8 cellular contexts compared by ENCODE assay signal in the genomic region with DNA sequence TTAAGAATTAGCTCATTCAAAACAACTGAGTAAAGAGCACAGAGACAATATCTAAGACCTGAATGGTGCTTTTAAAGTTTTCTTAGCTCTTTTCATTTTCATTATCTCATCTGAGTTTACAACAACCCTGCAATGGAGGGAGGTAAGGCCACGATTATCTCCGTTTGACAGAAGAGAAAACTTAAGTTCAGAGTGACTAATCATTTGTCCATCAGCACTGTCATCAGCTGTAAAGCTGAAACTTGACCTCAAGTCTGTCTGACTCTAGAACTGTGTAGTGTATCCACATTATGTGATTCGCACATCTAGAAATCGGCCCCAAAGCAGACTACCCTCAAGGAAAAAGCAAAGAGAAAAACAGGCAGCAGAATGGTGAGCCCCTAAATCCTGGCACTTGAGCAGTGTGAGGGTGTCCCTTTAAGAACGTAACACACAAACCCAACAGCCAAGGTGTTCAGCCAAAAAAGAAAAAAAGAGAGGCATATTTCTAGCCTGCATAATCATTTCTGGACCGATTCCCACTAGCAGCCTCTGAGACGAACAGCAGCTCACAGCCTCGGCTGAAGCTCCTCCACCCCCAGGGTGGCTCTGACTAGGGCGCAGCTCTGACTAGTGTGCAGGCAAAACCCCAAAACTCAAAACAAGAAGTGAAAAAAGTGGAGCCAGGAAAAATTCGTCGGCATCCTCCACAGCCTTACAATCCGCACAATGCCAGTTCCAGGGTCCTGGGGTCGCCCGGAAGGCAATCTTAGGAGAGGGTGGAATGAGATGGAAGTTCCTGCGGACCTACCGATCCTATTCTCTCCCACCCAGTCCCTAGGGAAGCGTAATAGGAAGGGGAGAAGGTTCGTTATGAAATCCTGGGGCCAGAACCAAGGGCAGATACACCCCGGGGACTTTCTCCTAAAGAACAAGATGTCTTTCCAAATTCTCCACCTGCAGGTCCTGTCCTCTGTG. TPM values are rescaled to one million over a fixed set of nuclear protein-coding genes. Genes with fewer than 3 reads are reported as not detected.
DNase-seq lines count a peak whose midpoint lies in the region; ATAC-seq lines count a peak whose summit lies in the region.

No MANE protein-coding gene starts in this region.

- peaks cover 0 to 2% of the 10 kb centered on the region in 2 donors for H3K27me3 ChIP-seq in duodenal mucosa (ENCODE audit: control insufficient read depth in 1 of 2, insufficient read depth in 2 of 2, low read length in 2 of 2)

- no peaks in the 10 kb centered on the region for H3K9me3 ChIP-seq in duodenal mucosa (ENCODE audit: control insufficient read depth in 1 of 2, low read length in 2 of 2)

- peak overlapping the region; percentile 62 to 67 for H3K9ac ChIP-seq in duodenal mucosa (ENCODE audit: low read depth in 1 of 2, low read length in 2 of 2)

- peaks cover 2% of the 10 kb centered on the region for H3K4me1 Mint-ChIP-seq in activated CD4-positive, alpha-beta T cell treated with anti-CD3 and anti-CD28 coated beads, Interleukin-2, amount 10 ng/mL, durations not matched to agents 24 days and 14 days

- intact Hi-C loops in activated CD4-positive, alpha-beta T cell treated with anti-CD3 and anti-CD28 coated beads, Interleukin-2, amount 10 ng/mL, durations not matched to agents 24 days and 14 days (cut with micrococcal nuclease): no loop called here

- ATAC-seq in GM18868 (IDR thresholded peaks at IDR 0.05; ENCODE audit: unreplicated experiment): no peak

- no peaks in the 10 kb centered on the region for H3K9me3 Mint-ChIP-seq in activated CD4-positive, alpha-beta T cell treated with anti-CD3 and anti-CD28 coated beads, Interleukin-2, amount 10 ng/mL, durations not matched to agents 24 days and 14 days

- H3K36me3 ChIP-seq in duodenal mucosa (ENCODE audit: control insufficient read depth in 1 of 2, insufficient read depth in 2 of 2, low read length in 2 of 2): no peaks in the 10 kb centered on the region

- no peak overlapping the region for H3K4me3 Mint-ChIP-seq in activated CD4-positive, alpha-beta T cell treated with anti-CD3 and anti-CD28 coated beads, Interleukin-2, amount 10 ng/mL, durations not matched to agents 24 days and 14 days

- DNase-seq in M059J (ENCODE audit: low read depth): peak; percentile 24
- DNase-seq in medulla oblongata (ENCODE audit: extremely low spot score): peak; percentile 65
- DNase-seq in substantia nigra (lab: John Stamatoyannopoulos, UW): peak in 23 of 49 donors; percentile 5 to 53 (median 17)
- DNase-seq in NCI-H748 treated with DMSO at 0.1 percent for 48 hours (lab: John Stamatoyannopoulos, UW): no peak
- no peak for DNase-seq in activated CD4-positive, alpha-beta T cell treated with anti-CD3 and anti-CD28 coated beads, Interleukin-2, amount 10 ng/mL, durations not matched to agents 24 days and 14 days
- no peak for DNase-seq in NCI-H2196 treated with DMSO at 0.1 percent for 48 hours (lab: John Stamatoyannopoulos, UW; ENCODE audit: unreplicated experiment)

- no peak overlapping the region for H3K27ac Mint-ChIP-seq in activated CD4-positive, alpha-beta T cell treated with anti-CD3 and anti-CD28 coated beads, Interleukin-2, amount 10 ng/mL, durations not matched to agents 24 days and 14 days

- H3K27me3 Mint-ChIP-seq in activated CD4-positive, alpha-beta T cell treated with anti-CD3 and anti-CD28 coated beads, Interleukin-2, amount 10 ng/mL, durations not matched to agents 24 days and 14 days: peaks cover 46% of the 10 kb centered on the region

- H3K4me1 ChIP-seq in duodenal mucosa (ENCODE audit: control insufficient read depth in 1 of 2, insufficient read depth in 2 of 2, low read length in 2 of 2): peaks cover 14 to 15% of the 10 kb centered on the region in 2 donors

- H3K27ac ChIP-seq in duodenal mucosa (ENCODE audit: low read depth, low read length): no peak overlapping the region
- H3K27ac ChIP-seq in substantia nigra (ENCODE audit: low read depth, low read length, poor library complexity, severe bottlenecking): peak overlapping the region; percentile 90

- peak overlapping the region; percentile 72 to 77 for H3K4me3 ChIP-seq in duodenal mucosa (ENCODE audit: low read depth in 1 of 2, low read length in 2 of 2)

- H3K36me3 Mint-ChIP-seq in activated CD4-positive, alpha-beta T cell treated with anti-CD3 and anti-CD28 coated beads, Interleukin-2, amount 10 ng/mL, durations not matched to agents 24 days and 14 days (ENCODE audit: low read depth): no peaks in the 10 kb centered on the region

RNA-seq across cellular contexts. Expression of a gene that starts 1.5 kb away (rescaled TPM):
- 0.42 TPM in 1 of 2 replicates, not detected in the other for total RNA-seq in M059J (2014; rRNA removed; shearing (Covaris generic))
- total RNA-seq in activated CD4-positive, alpha-beta T cell treated with anti-CD3 and anti-CD28 coated beads, Interleukin-2, amount 10 ng/mL, durations not matched to agents 24 days and 14 days: not detected in 2 replicates

Comparison
In these comparisons a context has a peak if more than half of its experiments do, and no peak if none do; other contexts are left out.
1. DNase-seq: peak in M059J (single experiment) and medulla oblongata (single experiment); none in NCI-H748 treated with DMSO at 0.1 percent for 48 hours (single experiment), activated CD4-positive, alpha-beta T cell treated with anti-CD3 and anti-CD28 coated beads, Interleukin-2, amount 10 ng/mL, durations not matched to agents 24 days and 14 days (single experiment) and NCI-H2196 treated with DMSO at 0.1 percent for 48 hours (single experiment).